2 cellular contexts compared by ENCODE assay signal in genomic region chr17:79404136-79404911, GRCh38.
TF ChIP-seq lines count a peak whose summit lies in the region.

No MANE protein-coding gene starts in this region.

TF ChIP-seq in A549, 52 proteins besides CTCF, POLR2A, EP300 and RAD21 (continued from another document):
- peak; percentile 71 for TF ChIP-seq ZFP36 (IDR thresholded peaks at IDR 0.05; ENCODE audit: borderline replicate concordance, partially characterized antibody)
TF ChIP-seq in A549: peak in this region for 1.

TF ChIP-seq in H1, 55 proteins besides CTCF, POLR2A, EP300 and RAD21:
- TF ChIP-seq YY1 (IDR thresholded peaks at IDR 0.05; ENCODE audit: low read depth, low read length), result no peak
- TF ChIP-seq SIN3A (conservative IDR thresholded peaks at IDR 0.05 in 1 of 2, IDR thresholded peaks at IDR 0.05 in 1 of 2; ENCODE audit: low read depth in 1 of 2, low read length in 2 of 2), result no peak
- TF ChIP-seq NRF1 (IDR thresholded peaks at IDR 0.05; ENCODE audit: low read depth, low read length), result no peak
- TF ChIP-seq CREB1 (IDR thresholded peaks at IDR 0.05), result no peak
- no peak for TF ChIP-seq SAP30 (IDR thresholded peaks at IDR 0.05; ENCODE audit: insufficient read depth, insufficient replicate concordance, low read length)
- peak; percentile 60; the same call in 1 of the 2 replicates for TF ChIP-seq KDM1A (IDR thresholded peaks at IDR 0.05; ENCODE audit: borderline replicate concordance, low read length)
